Comparison of ENCODE assay signal across 10 cellular contexts in the genomic region with DNA sequence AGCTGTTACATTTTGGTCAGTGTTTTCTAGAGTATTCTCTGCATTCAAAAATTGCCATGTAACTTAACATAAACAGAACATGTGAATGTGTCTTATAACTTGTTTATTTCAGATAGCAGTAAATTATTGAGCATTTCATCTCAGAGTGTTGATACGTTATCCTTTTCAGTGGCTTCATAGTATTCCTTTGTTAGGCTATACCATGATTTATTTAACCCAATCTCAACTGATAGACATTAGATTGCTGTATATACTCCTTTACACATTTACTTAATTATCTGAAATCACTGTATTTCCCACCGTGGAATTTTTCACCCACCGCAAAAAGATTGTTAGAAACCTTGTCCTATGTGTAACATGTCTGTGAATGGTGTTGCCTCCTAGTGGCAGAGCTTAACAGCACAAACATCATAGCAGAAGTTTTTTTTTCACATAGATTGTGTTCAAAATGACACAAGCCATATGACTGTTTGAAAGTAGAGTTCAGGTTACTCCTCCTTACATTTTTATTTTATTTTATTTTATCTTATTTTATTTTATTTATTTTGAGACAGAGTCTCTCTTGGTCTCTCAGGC. TPM values are rescaled to one million over a fixed set of nuclear protein-coding genes. Genes with fewer than 3 reads are reported as not detected.
DNase-seq lines count a peak whose midpoint lies in the region; ATAC-seq, FAIRE-seq and TF ChIP-seq lines count a peak whose summit lies in the region.
"Had no signal": no experiment of that assay in that cellular context is flagged by ENCODE, and none has a peak within 500 bp of the region (broad histone marks: within the 10 kb centered on the region; RNA-seq: fewer than 3 reads in every experiment).

No MANE protein-coding gene starts in this region.

- H3K9me3 ChIP-seq in A673 (ENCODE audit: low read depth, low read length, poor library complexity, severe bottlenecking) = no peaks in the 10 kb centered on the region
- no peaks in the 10 kb centered on the region for H3K9me3 ChIP-seq in PC-9 (ENCODE audit: insufficient read depth, low read depth)

- DNase-seq in A673 (ENCODE audit: low spot score) = peak; percentile 40
- no peak for DNase-seq in GM12891 (ENCODE audit: insufficient read length, low spot score)
- no peak for DNase-seq in PC-9
- no peak for DNase-seq in fibroblast of the aortic adventitia (ENCODE audit: low read depth)
- no peak for DNase-seq in stimulated activated CD4-positive, alpha-beta T cell treated with anti-CD3 and anti-CD28 coated beads, Interleukin-2, amount 100 ng/mL, for 24 hours
- DNase-seq: effector memory CD4-positive, alpha-beta T cell had no signal

- H4K20me1 ChIP-seq in PC-9 (ENCODE audit: insufficient read depth) = no peaks in the 10 kb centered on the region

- CTCF ChIA-PET in A673 (lab: Charles Lee) = interaction anchor here (0.7 kb wide), 1 partner anchor 39 kb away, joined by 3 read pairs; no protein-coding TSS in a partner anchor
- CTCF ChIA-PET in PC-9 (lab: Charles Lee) = no interaction called here

- no peaks in the 10 kb centered on the region for H3F3A ChIP-seq in PC-9 (ENCODE audit: insufficient read depth, low read depth)

- BruUV-seq in A673 (replicated peaks; lab: Mats Ljungman, UMichigan) = no TSS peak
- BruUV-seq in PC-9 (replicated peaks; lab: Mats Ljungman, UMichigan) = no TSS peak

- POLR2A ChIA-PET in A673 (lab: Charles Lee; ENCODE audit: low non-redundant PET) (no interaction called here), PC-9 (lab: Charles Lee; ENCODE audit: unreplicated experiment) (no interaction called here)

- H3K27ac ChIP-seq in A673 (ENCODE audit: low read depth, low read length, poor library complexity, severe bottlenecking) (no peak overlapping the region), PC-9 (no peak overlapping the region)

- no peaks in the 10 kb centered on the region for H3K9me2 ChIP-seq in PC-9 (ENCODE audit: insufficient read depth)

- ATAC-seq in GM18498 (IDR thresholded peaks at IDR 0.05; ENCODE audit: unreplicated experiment) (no peak), GM19328 (IDR thresholded peaks at IDR 0.05; ENCODE audit: unreplicated experiment) (no peak), GM18502 (IDR thresholded peaks at IDR 0.05; ENCODE audit: poor library complexity, unreplicated experiment) (no peak)
- ATAC-seq: naive thymus-derived CD8-positive, alpha-beta T cell had no signal

- intact Hi-C loops in A673 (cut with micrococcal nuclease; ENCODE audit: unreplicated experiment) = no loop called here
- intact Hi-C loops in PC-9 (cut with micrococcal nuclease; ENCODE audit: unreplicated experiment) = no loop called here

- H3K4me3 ChIP-seq in A673 (ENCODE audit: low read depth, low read length, poor library complexity, severe bottlenecking) = no peak overlapping the region
- no peak overlapping the region for H3K4me3 ChIP-seq in PC-9
- H3K4me3 ChIP-seq in fibroblast of the aortic adventitia (ENCODE audit: low read depth, low read length) = no peak overlapping the region

- H3K4me2 ChIP-seq in PC-9 = no peak overlapping the region

- no peaks in the 10 kb centered on the region for H3K79me2 ChIP-seq in PC-9 (ENCODE audit: low read depth)

- no peak overlapping the region for H2AFZ ChIP-seq in PC-9

- H3K4me1 ChIP-seq in A673 (ENCODE audit: insufficient read depth, low read length, poor library complexity, severe bottlenecking) (no peaks in the 10 kb centered on the region), PC-9 (replicated peaks; ENCODE audit: insufficient read depth) (no peaks in the 10 kb centered on the region)

- TF ChIP-seq CTCF in A673 (conservative IDR thresholded peaks at IDR 0.05; ENCODE audit: low read depth, low read length) (peak; percentile 64), PC-9 (conservative IDR thresholded peaks at IDR 0.05) (peak; percentile 45; the same call in 1 of the 2 replicates), fibroblast of the aortic adventitia (IDR thresholded peaks at IDR 0.05; ENCODE audit: insufficient read depth, low read length) (peak; percentile 48)

- FAIRE-seq in GM12891 (lab: Jason Lieb, UNC) = peak; percentile 23

- H3K27me3 ChIP-seq in A673 (replicated peaks; ENCODE audit: insufficient read depth, low read depth, low read length, poor library complexity) (no peaks in the 10 kb centered on the region), PC-9 (ENCODE audit: insufficient read depth, low read depth) (no peaks in the 10 kb centered on the region)

- H3K36me3 ChIP-seq in A673 (ENCODE audit: insufficient read depth, low read length, poor library complexity, severe bottlenecking) = peaks cover 69% of the 10 kb centered on the region
- H3K36me3 ChIP-seq in PC-9 (ENCODE audit: low read depth) = peaks cover 13% of the 10 kb centered on the region; the same call in 1 of the 2 replicates

- no peak for TF ChIP-seq POLR2A in GM12891 (IDR thresholded peaks at IDR 0.05; ENCODE audit: low read depth, low read length)

TF ChIP-seq in GM12891, 5 proteins besides CTCF, POLR2A, EP300 and RAD21:
- TF ChIP-seq POLR2AphosphoS5 (IDR thresholded peaks at IDR 0.05; ENCODE audit: low read depth, low read length) (no peak), TAF1 (IDR thresholded peaks at IDR 0.05; ENCODE audit: low read depth, low read length) (no peak), PAX5 (IDR thresholded peaks at IDR 0.05; ENCODE audit: insufficient read depth, low read length, severe bottlenecking) (no peak), SPI1 (IDR thresholded peaks at IDR 0.05; ENCODE audit: low read depth, low read length) (no peak), POU2F2 (IDR thresholded peaks at IDR 0.05; ENCODE audit: low read depth, low read length) (no peak)

RNA-seq across cellular contexts. Expression of gene SLF2, which starts 21.4 kb away (rescaled TPM):
- 34.6 and 39.4 TPM in 2 replicates for total RNA-seq in A673 (2021)
- polyA plus RNA-seq in GM12891 (2012; ENCODE audit: low read depth, missing spikeins) = 8.1 TPM
- 13.6 and 17.1 TPM in 2 replicates for total RNA-seq in PC-9 (2021)
- 34.8 and 62.8 TPM in 2 replicates for total RNA-seq in fibroblast of the aortic adventitia (ENCODE audit: low replicate concordance)

RNA-seq across cellular contexts. Expression of gene SEMA4G, which starts 35.1 kb away (rescaled TPM):
- total RNA-seq in A673 (2021) = 6.1 and 9.2 TPM in 2 replicates
- polyA plus RNA-seq in GM12891 (2012; ENCODE audit: low read depth, missing spikeins) = 1.3 TPM
- total RNA-seq in PC-9 (2021) = 0.70 and 0.83 TPM in 2 replicates
- total RNA-seq in fibroblast of the aortic adventitia (ENCODE audit: low replicate concordance) = 0.25 and 0.81 TPM in 2 replicates

RNA-seq across cellular contexts. Expression of gene MRPL43, which starts 53.1 kb away (rescaled TPM):
- total RNA-seq in A673 (2021) = 80.4 and 88.8 TPM in 2 replicates
- polyA plus RNA-seq in GM12891 (2012; ENCODE audit: low read depth, missing spikeins) = 57.3 TPM
- total RNA-seq in PC-9 (2021) = 41.0 and 45.7 TPM in 2 replicates
- total RNA-seq in fibroblast of the aortic adventitia (ENCODE audit: low replicate concordance) = 27.8 and 38.2 TPM in 2 replicates

RNA-seq across cellular contexts. Expression of gene TWNK, which starts 53.2 kb away (rescaled TPM):
- total RNA-seq in A673 (2021) (29.5 and 30.8 TPM in 2 replicates), PC-9 (2021) (7.5 and 7.9 TPM in 2 replicates), fibroblast of the aortic adventitia (ENCODE audit: low replicate concordance) (4.1 and 4.8 TPM in 2 replicates)
- 15.0 TPM for polyA plus RNA-seq in GM12891 (2012; ENCODE audit: low read depth, missing spikeins)
